In genomic region chr1:16081636-16082035, GRCh38 we compare ENCODE assay signal across 19 cellular contexts. TPM values are rescaled to one million over a fixed set of nuclear protein-coding genes. Genes with fewer than 3 reads are reported as not detected.
DNase-seq lines count a peak whose midpoint lies in the region; ATAC-seq and TF ChIP-seq lines count a peak whose summit lies in the region.
"Had no signal": no experiment of that assay in that cellular context is flagged by ENCODE, and none has a peak within 500 bp of the region (broad histone marks: within the 10 kb centered on the region; RNA-seq: fewer than 3 reads in every experiment).

No MANE protein-coding gene starts in this region.

- H4K20me1 ChIP-seq in HCT116 (ENCODE audit: insufficient read depth), result no peaks in the 10 kb centered on the region

- H3K27ac ChIP-seq in 22Rv1, result peak overlapping the region; percentile 17; the same call in 1 of the 2 replicates
- H3K27ac ChIP-seq in HCT116 (ENCODE audit: low read depth, low read length), result peak overlapping the region; percentile 2; the same call in 1 of the 2 replicates
- no peak overlapping the region for H3K27ac ChIP-seq in mesenchymal stem cell (ENCODE audit: low read length, poor library complexity, severe bottlenecking)
- no peak overlapping the region for H3K27ac ChIP-seq in testis
- H3K27ac ChIP-seq: HL-60 had no signal

- H3K4me1 Mint-ChIP-seq in chondrocyte (ENCODE audit: low read depth), result peaks cover 14% of the 10 kb centered on the region
- H3K4me1 Mint-ChIP-seq in activated T-helper 17 cell treated with anti-CD3 and anti-CD28 coated beads, Interleukin-2, amount 50 U/mL, for 72 hours, result peaks cover 5% of the 10 kb centered on the region

- H2BK12ac ChIP-seq in mesenchymal stem cell (ENCODE audit: low read length in 2 of 2), result peak overlapping the region in 1 of 2 experiments; percentile 1

- TF ChIP-seq RAD21 in HCT116 (IDR thresholded peaks at IDR 0.05; ENCODE audit: low read depth), result no peak

- TF ChIP-seq POLR2A in HCT116 (IDR thresholded peaks at IDR 0.05; ENCODE audit: borderline replicate concordance, extremely low read depth, insufficient read depth, insufficient read length) (no peak), testis (IDR thresholded peaks at IDR 0.05) (no peak)

- H3K4me2 ChIP-seq in HCT116 (ENCODE audit: low read length), result no peak overlapping the region
- H3K4me2 ChIP-seq in mesenchymal stem cell (ENCODE audit: low read length, poor library complexity, severe bottlenecking), result no peak overlapping the region

- H3K4me3 ChIP-seq in HCT116 (replicated peaks in 1 of 2; ENCODE audit: low read depth in 1 of 2, low read length in 2 of 2), result no peak overlapping the region
- no peak overlapping the region for H3K4me3 ChIP-seq in mesenchymal stem cell (ENCODE audit: insufficient read depth in 1 of 2, low read depth in 1 of 2, low read length in 2 of 2)
- no peak overlapping the region for H3K4me3 ChIP-seq in testis
- H3K4me3 ChIP-seq: GM12878, HAP-1 had no signal

- H4K91ac ChIP-seq in mesenchymal stem cell (ENCODE audit: low read length), result no peak overlapping the region

- H3K18ac ChIP-seq in mesenchymal stem cell (ENCODE audit: low read depth in 1 of 2, low read length in 2 of 2), result no peak overlapping the region

- peak overlapping the region; percentile 88 for H2AK5ac ChIP-seq in mesenchymal stem cell (ENCODE audit: low read length, severe bottlenecking)

- no peak overlapping the region for H2BK120ac ChIP-seq in mesenchymal stem cell (ENCODE audit: low read depth, low read length)

- H3K14ac ChIP-seq in mesenchymal stem cell (ENCODE audit: low read length in 2 of 2), result no peak overlapping the region

- no peak overlapping the region for H3K23ac ChIP-seq in mesenchymal stem cell (ENCODE audit: low read length in 2 of 2)

- no peak for ATAC-seq in HCT116
- ATAC-seq in activated T-helper 17 cell treated with anti-CD3 and anti-CD28 coated beads, Interleukin-2, amount 50 U/mL, for 72 hours (replicated peaks), result no peak

- intact Hi-C loops in HCT116 (cut with micrococcal nuclease), result no loop called here
- intact Hi-C loops in testis (cut with DNase I; ENCODE audit: low total_unique reads), result loop anchor here (2.0 to 10.0 kb wide), 2 partner anchors 101 to 163 kb away; no protein-coding TSS in a partner anchor

- H3K9ac ChIP-seq in HCT116 (ENCODE audit: low read length) (peak overlapping the region; percentile 24; the same call in 1 of the 2 replicates), mesenchymal stem cell (ENCODE audit: low read length) (peak overlapping the region; percentile 15)

- H4K8ac ChIP-seq in mesenchymal stem cell (ENCODE audit: low read length), result no peak overlapping the region

- H2AFZ ChIP-seq in HCT116 (ENCODE audit: low read depth, low read length, poor library complexity, severe bottlenecking), result no peak overlapping the region
- no peak overlapping the region for H2AFZ ChIP-seq in mesenchymal stem cell (ENCODE audit: low read depth, low read length)

- H3K9me3 ChIP-seq in HCT116 (ENCODE audit: control insufficient read depth in 1 of 2, insufficient read depth in 1 of 2, low read depth in 1 of 2, low read length in 2 of 2) (no peaks in the 10 kb centered on the region), mesenchymal stem cell (ENCODE audit: control insufficient read depth, low read length) (no peaks in the 10 kb centered on the region), testis (no peaks in the 10 kb centered on the region)
- H3K9me3 ChIP-seq: BE2C, HAP-1 had no signal

- H3K4me1 ChIP-seq in HCT116 (ENCODE audit: control insufficient read depth in 1 of 2, insufficient read depth in 2 of 2, low read length in 2 of 2) (peaks cover 13 to 41% of the 10 kb centered on the region in 2 experiments), mesenchymal stem cell (ENCODE audit: control insufficient read depth, insufficient read depth, low read depth, low read length) (peaks cover 27% of the 10 kb centered on the region), testis (peaks cover 9% of the 10 kb centered on the region)
- H3K4me1 ChIP-seq: HAP-1 had no signal

- H2BK15ac ChIP-seq in mesenchymal stem cell (ENCODE audit: low read depth, poor library complexity, severe bottlenecking), result no peak overlapping the region

- no peaks in the 10 kb centered on the region for H3K27me3 ChIP-seq in HCT116 (ENCODE audit: insufficient read depth, low read length)
- peaks cover 0 to 3% of the 10 kb centered on the region in 2 experiments for H3K27me3 ChIP-seq in mesenchymal stem cell (ENCODE audit: control insufficient read depth in 1 of 2, insufficient read depth in 1 of 2, low read length in 2 of 2)
- H3K27me3 ChIP-seq in testis, result no peaks in the 10 kb centered on the region
- H3K27me3 ChIP-seq: BE2C had no signal

- H3K27me3 Mint-ChIP-seq in chondrocyte (ENCODE audit: low read depth), result no peaks in the 10 kb centered on the region
- H3K27me3 Mint-ChIP-seq in activated T-helper 17 cell treated with anti-CD3 and anti-CD28 coated beads, Interleukin-2, amount 50 U/mL, for 72 hours, result no peaks in the 10 kb centered on the region

- no TSS peak for BruUV-seq in HCT116 (replicated peaks; lab: Mats Ljungman, UMichigan)

- no peaks in the 10 kb centered on the region for H3K9me3 Mint-ChIP-seq in chondrocyte (ENCODE audit: low read depth)
- H3K9me3 Mint-ChIP-seq in activated T-helper 17 cell treated with anti-CD3 and anti-CD28 coated beads, Interleukin-2, amount 50 U/mL, for 72 hours, result no peaks in the 10 kb centered on the region

- no peaks in the 10 kb centered on the region for H3K36me3 ChIP-seq in HCT116 (ENCODE audit: control insufficient read depth in 1 of 2, insufficient read depth in 2 of 2, low read length in 2 of 2)
- no peaks in the 10 kb centered on the region for H3K36me3 ChIP-seq in mesenchymal stem cell (ENCODE audit: control insufficient read depth in 1 of 2, insufficient read depth in 2 of 2, low read depth in 1 of 2, low read length in 2 of 2)
- no peaks in the 10 kb centered on the region for H3K36me3 ChIP-seq in testis (ENCODE audit: low read depth, missing control alignments)
- H3K36me3 ChIP-seq: BE2C, HAP-1 had no signal

- CTCF ChIA-PET in HCT116 (lab: Charles Lee), result interaction anchor here (0.6 to 7.9 kb wide), 28 partner anchors 8 to 539 kb away, joined by 3 to 222 read pairs (median 4); partner anchors contain the start of genes EPHA2 and FAM131C

- H3K4ac ChIP-seq in mesenchymal stem cell (ENCODE audit: low read depth in 1 of 2, low read length in 2 of 2), result no peak overlapping the region

- no peaks in the 10 kb centered on the region for H3K36me3 Mint-ChIP-seq in chondrocyte (ENCODE audit: low read depth)
- H3K36me3 Mint-ChIP-seq in activated T-helper 17 cell treated with anti-CD3 and anti-CD28 coated beads, Interleukin-2, amount 50 U/mL, for 72 hours (ENCODE audit: low read depth), result no peaks in the 10 kb centered on the region
- H3K36me3 Mint-ChIP-seq: CD4-positive, CD25-positive, alpha-beta regulatory T cell had no signal

- RAD21 ChIA-PET in HCT116 (lab: Charles Lee; ENCODE audit: low non-redundant PET in 1 of 2, low total read pairs in 2 of 2, uncharacterized antibody in 2 of 2, unreplicated experiment in 2 of 2), result interaction anchor here (0.5 to 1.9 kb wide), 8 partner anchors 40 to 280 kb away, joined by 3 to 9 read pairs (median 5); partner anchors contain the start of gene EPHA2 (in 1 of the 2)

- DNase-seq in HCT116 (ENCODE audit: low read depth, low spot score) (no peak), chondrocyte (ENCODE audit: low spot score) (peak; percentile 47), mesenchymal stem cell (no peak), testis (no peak), NCI-H187 (lab: John Stamatoyannopoulos, UW) (no peak)
- no peak for DNase-seq in activated CD4-positive, alpha-beta T cell treated with anti-CD3 and anti-CD28 coated beads for 48 hours
- DNase-seq: NCI-H1436 treated with DMSO at 0.1 percent for 48 hours, NCI-H2029 treated with DMSO at 0.1 percent for 48 hours, NCI-H2171 had no signal

- WGBS in mesenchymal stem cell, result 91% methylated on average over 9 of the region's 9 CpGs
- 85 to 87% methylated on average over 6 to 9 of the region's 9 CpGs for WGBS in testis, 2 donors

- POLR2A ChIA-PET in HCT116 (lab: Charles Lee), result interaction anchor here (1.7 to 2.5 kb wide), 2 partner anchors 62 to 104 kb away, joined by 7 to 11 read pairs; no protein-coding TSS in a partner anchor

- H3K79me2 ChIP-seq in HCT116 (ENCODE audit: insufficient read depth, low read length), result no peaks in the 10 kb centered on the region

- TF ChIP-seq CTCF in 22Rv1 (IDR thresholded peaks at IDR 0.05), result no peak
- no peak for TF ChIP-seq CTCF in HCT116 (IDR thresholded peaks at IDR 0.05 in 2 of 3, conservative IDR thresholded peaks at IDR 0.05 in 1 of 3; ENCODE audit: borderline replicate concordance in 1 of 3, insufficient read depth in 1 of 3, low read depth in 2 of 3, low read length in 2 of 3)
- TF ChIP-seq CTCF in chondrocyte (IDR thresholded peaks at IDR 0.05), result no peak
- no peak for TF ChIP-seq CTCF in testis (IDR thresholded peaks at IDR 0.05)

- H3K4me3 Mint-ChIP-seq in chondrocyte (ENCODE audit: unreplicated experiment), result no peak overlapping the region
- H3K4me3 Mint-ChIP-seq in activated T-helper 17 cell treated with anti-CD3 and anti-CD28 coated beads, Interleukin-2, amount 50 U/mL, for 72 hours, result no peak overlapping the region
- H3K4me3 Mint-ChIP-seq: CD4-positive, CD25-positive, alpha-beta regulatory T cell had no signal

- no peaks in the 10 kb centered on the region for H3K9me2 ChIP-seq in HCT116 (ENCODE audit: insufficient read depth)

- H3K27ac Mint-ChIP-seq in chondrocyte (ENCODE audit: unreplicated experiment), result no peak overlapping the region
- no peak overlapping the region for H3K27ac Mint-ChIP-seq in activated T-helper 17 cell treated with anti-CD3 and anti-CD28 coated beads, Interleukin-2, amount 50 U/mL, for 72 hours
- H3K27ac Mint-ChIP-seq: CD4-positive, CD25-positive, alpha-beta regulatory T cell had no signal

- peaks cover 7% of the 10 kb centered on the region for H3K79me1 ChIP-seq in mesenchymal stem cell (replicated peaks; ENCODE audit: low read length, poor library complexity, severe bottlenecking)

- H2BK5ac ChIP-seq in mesenchymal stem cell (ENCODE audit: low read depth, low read length, poor library complexity, severe bottlenecking), result no peak overlapping the region

RNA-seq across cellular contexts. Expression of gene FAM131C, which starts 8.2 kb away (rescaled TPM):
- total RNA-seq in HCT116 (2021; ENCODE audit: unreplicated experiment) (11.6 TPM), chondrocyte (0.24 to 0.72 TPM (median 0.70 TPM) in 3 replicates), testis (1 to 10 TPM in 1 of 2 donors, under 1 TPM in 1; 0.87 to 1.2 TPM)
- 16.5 and 17.4 TPM in 2 replicates for polyA plus RNA-seq in HCT116 (2012)
- 0.37 TPM for polyA plus RNA-seq in mesenchymal stem cell (2013, experiment 1 of 2)
- polyA plus RNA-seq in mesenchymal stem cell (2013, experiment 2 of 2), result 0.44 TPM
- 0.42 TPM for polyA plus RNA-seq in testis (ENCODE audit: insufficient read depth, low read depth, low replicate concordance)
- total RNA-seq in activated T-helper 17 cell treated with anti-CD3 and anti-CD28 coated beads, Interleukin-2, amount 50 U/mL, for 72 hours, result under 1 TPM; 0.24 to 0.69 TPM
- total RNA-seq: CD4-positive, CD25-positive, alpha-beta regulatory T cell; GM12878; OCI-LY7 had no signal

RNA-seq across cellular contexts. Expression of gene CLCNKB, which starts 38.1 kb away (rescaled TPM):
- 0.81 TPM for total RNA-seq in HCT116 (2021; ENCODE audit: unreplicated experiment)
- 1.1 and 1.2 TPM in 2 replicates for polyA plus RNA-seq in HCT116 (2012)
- total RNA-seq in chondrocyte, result 0.57 to 0.69 TPM in 2 of 3 replicates, not detected in the other
- polyA plus RNA-seq in mesenchymal stem cell (2013, experiment 1 of 2), result 0.43 TPM
- polyA plus RNA-seq in mesenchymal stem cell (2013, experiment 2 of 2), result 0.32 TPM
- total RNA-seq in testis, result 1 to 10 TPM; 3.7 to 4.2 TPM
- polyA plus RNA-seq in testis (ENCODE audit: insufficient read depth, low read depth, low replicate concordance), result 2.3 TPM
- total RNA-seq in activated T-helper 17 cell treated with anti-CD3 and anti-CD28 coated beads, Interleukin-2, amount 50 U/mL, for 72 hours, result under 1 TPM in 1 of 2 donors, not detected in 1; 0.13 TPM
- total RNA-seq: CD4-positive, CD25-positive, alpha-beta regulatory T cell; GM12878; HT-29; OCI-LY7 had no signal
- polyA plus RNA-seq: CD4-positive, CD25-positive, alpha-beta regulatory T cell had no signal

RNA-seq across cellular contexts. Expression of gene CLCNKA, which starts 59.8 kb away (rescaled TPM):
- total RNA-seq in HCT116 (2021; ENCODE audit: unreplicated experiment), result 0.10 TPM
- polyA plus RNA-seq in HCT116 (2012), result 0.34 and 0.37 TPM in 2 replicates
- 0.12 to 0.31 TPM (median 0.21 TPM) in 3 replicates for total RNA-seq in chondrocyte
- 0.19 TPM for polyA plus RNA-seq in mesenchymal stem cell (2013, experiment 1 of 2)
- 0.16 TPM for polyA plus RNA-seq in mesenchymal stem cell (2013, experiment 2 of 2)
- total RNA-seq in testis, result 1 to 10 TPM; 6.5 to 6.9 TPM
- 9.9 TPM for polyA plus RNA-seq in testis (ENCODE audit: insufficient read depth, low read depth, low replicate concordance)
- under 1 TPM in 1 of 2 donors, not detected in 1; 0.40 TPM for total RNA-seq in activated T-helper 17 cell treated with anti-CD3 and anti-CD28 coated beads, Interleukin-2, amount 50 U/mL, for 72 hours
- total RNA-seq: A673; CD4-positive, CD25-positive, alpha-beta regulatory T cell; GM12878; HT-29; OCI-LY7 had no signal
- polyA plus RNA-seq: CD4-positive, CD25-positive, alpha-beta regulatory T cell had no signal

Comparison
In these comparisons a context has a peak if more than half of its experiments do, and no peak if none do; other contexts are left out.
1. H3K27ac ChIP-seq: peak in 22Rv1 (single experiment) and HCT116 (single experiment); none in mesenchymal stem cell (single experiment) and testis (0 of 2).